ENCODE assay signal across 20 cellular contexts in the genomic region with DNA sequence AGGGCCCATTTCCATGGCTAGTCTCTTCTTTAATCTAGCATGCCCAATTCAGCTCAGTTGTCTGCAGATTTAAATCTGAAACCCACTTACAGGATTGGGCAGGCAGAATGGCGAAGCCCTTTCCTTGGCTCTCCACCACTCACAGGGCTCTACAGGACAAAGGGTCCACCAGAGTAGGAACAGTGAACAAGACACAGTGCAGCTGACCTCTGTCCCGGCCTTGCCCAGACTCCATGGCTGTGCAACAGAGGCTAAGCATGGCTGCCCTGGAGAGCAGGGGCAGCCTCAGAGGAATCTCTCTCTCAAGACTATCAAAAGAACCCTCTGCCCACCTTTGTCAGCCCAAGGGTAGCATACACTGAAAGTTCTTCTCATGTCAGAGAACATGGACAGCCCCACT. TPM values are rescaled to one million over a fixed set of nuclear protein-coding genes. Genes with fewer than 3 reads are reported as not detected.
"Had no signal": no experiment of that assay in that cellular context is flagged by ENCODE, and none has a peak within 500 bp of the region (broad histone marks: within the 10 kb centered on the region; RNA-seq: fewer than 3 reads in every experiment).

No MANE protein-coding gene starts in this region.

- H3K9me3 ChIP-seq: psoas muscle, stomach had no signal

- ATAC-seq: foreskin keratinocyte; psoas muscle; right cardiac atrium; stimulated activated effector memory CD8-positive, alpha-beta T cell treated with anti-CD3 and anti-CD28 coated beads, Interleukin-12 subunit alpha, Interleukin-12 subunit beta, amount 100 ng/mL, for 72 hours had no signal

- H3K4me3 ChIP-seq: dorsolateral prefrontal cortex, lung, psoas muscle, stomach had no signal

- H3K36me3 Mint-ChIP-seq: activated naive CD8-positive, alpha-beta T cell; stimulated activated effector memory CD8-positive, alpha-beta T cell treated with anti-CD3 and anti-CD28 coated beads, Interleukin-12 subunit alpha, Interleukin-12 subunit beta, amount 100 ng/mL, for 72 hours had no signal

- H3K36me3 ChIP-seq: stomach had no signal

- H3K27ac Mint-ChIP-seq: activated naive CD8-positive, alpha-beta T cell; stimulated activated effector memory CD8-positive, alpha-beta T cell treated with anti-CD3 and anti-CD28 coated beads, Interleukin-12 subunit alpha, Interleukin-12 subunit beta, amount 100 ng/mL, for 72 hours had no signal

- H3K4me1 Mint-ChIP-seq: stimulated activated effector memory CD8-positive, alpha-beta T cell treated with anti-CD3 and anti-CD28 coated beads, Interleukin-12 subunit alpha, Interleukin-12 subunit beta, amount 100 ng/mL, for 72 hours had no signal

- H3K4me3 Mint-ChIP-seq: activated naive CD8-positive, alpha-beta T cell; stimulated activated effector memory CD8-positive, alpha-beta T cell treated with anti-CD3 and anti-CD28 coated beads, Interleukin-12 subunit alpha, Interleukin-12 subunit beta, amount 100 ng/mL, for 72 hours had no signal

- DNase-seq: activated CD4-positive, CD25-positive, alpha-beta regulatory T cell treated with anti-CD3 and anti-CD28 coated beads, Interleukin-2, amount 50 U/mL, for 72 hours; activated gamma-delta T cell; foreskin keratinocyte; hypothalamus; midbrain; right cardiac atrium; small intestine; stimulated activated CD4-positive, alpha-beta T cell treated with anti-CD3 and anti-CD28 coated beads, Interleukin-15, amount 100 ng/mL, for 24 hours; stimulated activated CD4-positive, alpha-beta T cell treated with anti-CD3 and anti-CD28 coated beads, Interleukin-2, amount 100 ng/mL, for 48 hours; stomach; trophoblast cell had no signal

- H3K4me1 ChIP-seq: foreskin keratinocyte, psoas muscle, stomach had no signal

- H3K9me3 Mint-ChIP-seq: stimulated activated effector memory CD8-positive, alpha-beta T cell treated with anti-CD3 and anti-CD28 coated beads, Interleukin-12 subunit alpha, Interleukin-12 subunit beta, amount 100 ng/mL, for 72 hours had no signal

- H3K27ac ChIP-seq: dorsolateral prefrontal cortex, foreskin keratinocyte, psoas muscle, stomach had no signal

RNA-seq across cellular contexts. Expression of a gene that starts 9.7 kb away (rescaled TPM):
- total RNA-seq: foreskin keratinocyte; T-helper 1 cell treated with Interleukin-12 subunit alpha and Interleukin-12 subunit beta and Interleukin-4 antibody, amounts not matched to agents 30 ng/mL and 1 ng/mL, for 36 hours; temporal lobe had no signal
- polyA plus RNA-seq: keratinocyte had no signal

RNA-seq across cellular contexts. Expression of a gene that starts 25.7 kb away (rescaled TPM):
- total RNA-seq: T-helper 1 cell treated with Interleukin-12 subunit alpha and Interleukin-12 subunit beta and Interleukin-4 antibody, amounts not matched to agents 30 ng/mL and 1 ng/mL, for 36 hours had no signal

RNA-seq across cellular contexts. Expression of a gene that starts 52.4 kb away (rescaled TPM):
- total RNA-seq: T-helper 1 cell treated with Interleukin-12 subunit alpha and Interleukin-12 subunit beta and Interleukin-4 antibody, amounts not matched to agents 30 ng/mL and 1 ng/mL, for 36 hours had no signal
- polyA plus RNA-seq: keratinocyte, neural cell had no signal
